Comparison of ENCODE assay signal across 1 cellular context in genomic region chr1:237843516-237843915, GRCh38.
A peak's percentile ranks its signal among the peaks of the same experiment; 100 is the strongest.
TF ChIP-seq lines count a peak whose summit lies in the region.
"Not testable (repeated sequence)": the region's sequence is repeated elsewhere in the genome, so short reads cannot be mapped to it uniquely, and the experiment has no call there.

No MANE protein-coding gene starts in this region.

- H3K4me1 ChIP-seq in HEK293 (ENCODE audit: control insufficient read depth, insufficient read depth, low read length): not testable (repeated sequence)

- H3K4me3 ChIP-seq in HEK293 (ENCODE audit: low read depth, low read length): not testable (repeated sequence)

- not testable (repeated sequence) for H3K27ac ChIP-seq in HEK293 (ENCODE audit: extremely low read depth, low read depth, low read length)

- not testable (repeated sequence) for TF ChIP-seq CTCF in HEK293 (tag by site-specific recombination; IDR thresholded peaks at IDR 0.05)

- POLR2A ChIA-PET in HEK293 (lab: Yijun Ruan, JAX): not testable (repeated sequence)

- CTCF ChIA-PET in HEK293 (lab: Yijun Ruan, JAX): not testable (repeated sequence)

- H3K36me3 ChIP-seq in HEK293 (ENCODE audit: control insufficient read depth in 2 of 2, insufficient read depth in 1 of 2, low read length in 2 of 2): not testable (repeated sequence)

- H3K9me3 ChIP-seq in HEK293 (ENCODE audit: control insufficient read depth, insufficient read depth, low read depth, low read length): not testable (repeated sequence)

TF ChIP-seq in HEK293, 187 proteins besides CTCF, POLR2A, EP300 and RAD21:
- peak; percentile 95 for TF ChIP-seq ZNF248 (tag by site-specific recombination; IDR thresholded peaks at IDR 0.05)
